In the genomic region with DNA sequence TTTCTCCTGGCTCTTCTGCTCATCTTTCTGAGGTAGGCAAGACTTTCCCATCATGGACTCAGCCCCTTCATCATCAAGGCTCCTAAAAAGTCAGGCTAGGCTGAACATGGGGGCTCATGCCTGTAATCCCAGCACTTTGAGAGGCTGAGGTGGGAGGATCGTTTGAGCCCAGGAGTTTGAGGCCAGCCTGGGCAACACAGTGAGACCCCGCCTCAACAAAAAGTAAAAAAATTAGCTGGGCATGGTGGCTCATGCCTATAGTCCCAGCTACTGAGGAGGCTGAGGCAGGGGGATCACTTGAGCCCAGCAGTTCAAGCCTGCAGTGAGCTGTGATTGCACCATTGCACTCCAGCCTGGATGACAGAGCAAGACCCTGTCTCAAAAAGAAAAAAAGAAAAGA, we compare ENCODE assay signal across 1 cellular context.
A peak's percentile ranks its signal among the peaks of the same experiment; 100 is the strongest.
TF ChIP-seq lines count a peak whose summit lies in the region.

No MANE protein-coding gene starts in this region.

TF ChIP-seq in HepG2, 621 proteins besides CTCF, POLR2A, EP300 and RAD21:
- TF ChIP-seq ZNF121 (CRISPR knock-in tag; IDR thresholded peaks at IDR 0.05): peak; percentile 58; the same call in 1 of the 2 replicates
